14 cellular contexts compared by ENCODE assay signal in genomic region chr11:11980200-11980599, GRCh38. TPM values are rescaled to one million over a fixed set of nuclear protein-coding genes. Genes with fewer than 3 reads are reported as not detected.
DNase-seq lines count a peak whose midpoint lies in the region; ATAC-seq, FAIRE-seq and TF ChIP-seq lines count a peak whose summit lies in the region.
"Had no signal": no experiment of that assay in that cellular context is flagged by ENCODE, and none has a peak within 500 bp of the region (broad histone marks: within the 10 kb centered on the region; RNA-seq: fewer than 3 reads in every experiment).

No MANE protein-coding gene starts in this region.

- no peak for TF ChIP-seq RAD21 in A549 (conservative IDR thresholded peaks at IDR 0.05 in 1 of 2, IDR thresholded peaks at IDR 0.05 in 1 of 2)

- FAIRE-seq in A549 (lab: Jason Lieb, UNC), result no peak

- POLR2A ChIA-PET in A549 (lab: Yijun Ruan, JAX), result no interaction called here

- peak overlapping the region; percentile 57 to 93 for H3K27ac ChIP-seq in A549
- H3K27ac ChIP-seq in adrenal gland, result peak overlapping the region in 3 of 5 donors; percentile 26 to 89 (median 80)
- peak overlapping the region; percentile 97 for H3K27ac ChIP-seq in right cardiac atrium (ENCODE audit: low read length)
- peak overlapping the region in 3 of 4 donors; percentile 39 to 67 (median 56) for H3K27ac ChIP-seq in gastrocnemius medialis

- peak overlapping the region; percentile 48 for H3K4me2 ChIP-seq in A549

- DNase-seq in A549 (ENCODE audit: low read depth in 1 of 2, low spot score in 1 of 2), result no peak
- peak in 1 of 7 donors; percentile 10 for DNase-seq in adrenal gland
- no peak for DNase-seq in right cardiac atrium
- no peak for DNase-seq in gastrocnemius medialis
- no peak for DNase-seq in hypothalamus (lab: John Stamatoyannopoulos, UW)
- no peak for DNase-seq in superior temporal gyrus (ENCODE audit: extremely low spot score)
- no peak for DNase-seq in activated CD4-positive, alpha-beta T cell treated with anti-CD3 and anti-CD28 coated beads for 4 hours
- DNase-seq: activated T-cell treated with anti-CD3 and anti-CD28 coated beads, Interleukin-2, amount 50 U/mL, for 1 hour; anterior cingulate cortex; DMS153; KBM-7; mucosa of descending colon; SHP77 had no signal

- intact Hi-C loops in adrenal gland (cut with DNase I) (loop anchor here in 1 of 2 donors (10.0 kb wide), 1 partner anchor 55 kb away; no protein-coding TSS in a partner anchor), right cardiac atrium (cut with DNase I) (no loop called here), gastrocnemius medialis (cut with DNase I; ENCODE audit: low total_unique reads) (no loop called here)

- CTCF ChIA-PET in A549 (lab: Yijun Ruan, JAX), result interaction anchor here (1.0 to 10.9 kb wide), 5 partner anchors 14 to 160 kb away, joined by 3 to 98 read pairs (median 5); no protein-coding TSS in a partner anchor

- H3K4me1 ChIP-seq in A549 (peaks cover 68% of the 10 kb centered on the region), adrenal gland (replicated peaks in 1 of 2) (peaks cover 16 to 40% of the 10 kb centered on the region in 2 donors), right cardiac atrium (ENCODE audit: control insufficient read depth, insufficient read depth, low read length) (peaks cover 57% of the 10 kb centered on the region), gastrocnemius medialis (peaks cover 28 to 36% of the 10 kb centered on the region in 2 donors)

- 97% methylated on average over 2 of the region's 2 CpGs for WGBS in A549 (ENCODE audit: missing lambda C conversion rate)
- WGBS in adrenal gland, 4 donors, result 67 to 100% (median 80%) methylated on average over 1 to 2 of the region's 2 CpGs
- WGBS in right cardiac atrium, result 84% methylated on average over 2 of the region's 2 CpGs

- H3K4me3 ChIP-seq in A549 (no peak overlapping the region), adrenal gland (no peak overlapping the region), right cardiac atrium (ENCODE audit: low read length) (no peak overlapping the region), gastrocnemius medialis (no peak overlapping the region)
- H3K4me3 ChIP-seq: mucosa of descending colon had no signal

- TF ChIP-seq POLR2A in A549 (IDR thresholded peaks at IDR 0.05; ENCODE audit: low read length) (no peak), adrenal gland (IDR thresholded peaks at IDR 0.05) (no peak), gastrocnemius medialis (IDR thresholded peaks at IDR 0.05) (no peak)

- in situ Hi-C loops in gastrocnemius medialis (cut with MboI; ENCODE audit: low sequenced_read_pairs in 4 of 4), result no loop called here

- ATAC-seq in A549, result no peak
- ATAC-seq in right cardiac atrium, result no peak
- ATAC-seq in gastrocnemius medialis, result no peak
- ATAC-seq in HG03457 (IDR thresholded peaks at IDR 0.05; ENCODE audit: unreplicated experiment), result no peak

- no peaks in the 10 kb centered on the region for H3K36me3 ChIP-seq in adrenal gland (replicated peaks in 1 of 2)
- H3K36me3 ChIP-seq in gastrocnemius medialis, result no peaks in the 10 kb centered on the region

- TF ChIP-seq CTCF in A549 (IDR thresholded peaks at IDR 0.05) (no peak), adrenal gland (IDR thresholded peaks at IDR 0.05) (no peak), gastrocnemius medialis (IDR thresholded peaks at IDR 0.05 in 4 of 5, conservative IDR thresholded peaks at IDR 0.05 in 1 of 5) (no peak)

- H3K27me3 ChIP-seq in adrenal gland (no peaks in the 10 kb centered on the region), right cardiac atrium (ENCODE audit: control insufficient read depth, insufficient read depth) (no peaks in the 10 kb centered on the region), gastrocnemius medialis (no peaks in the 10 kb centered on the region)

- TF ChIP-seq EP300 in A549 (IDR thresholded peaks at IDR 0.05), result no peak

- H3K9me3 ChIP-seq in A549 (no peaks in the 10 kb centered on the region), adrenal gland (replicated peaks in 1 of 3) (no peaks in the 10 kb centered on the region), right cardiac atrium (ENCODE audit: control insufficient read depth, low read length) (no peaks in the 10 kb centered on the region), gastrocnemius medialis (no peaks in the 10 kb centered on the region)
- H3K9me3 ChIP-seq: mucosa of descending colon had no signal

TF ChIP-seq in A549, 52 proteins besides CTCF, POLR2A, EP300 and RAD21:
- no peak for TF ChIP-seq SMC3 (IDR thresholded peaks at IDR 0.05)

RNA-seq across cellular contexts. Expression of gene DKK3, which starts 28.2 kb away (rescaled TPM):
- polyA plus RNA-seq in A549 (2011; rRNA removed) (18.4 and 22.8 TPM in 2 replicates), A549 (2017; fragmentation: RNase III; extraction: RNeasy Plus Mini Kit Qiagen cat#74134 plus additional on column Dnase treatment) (11.9 to 21.8 TPM (median 20.8 TPM) in 3 replicates), adrenal gland (100 to 1,000 TPM in 1 of 3 donors, 10 to 100 TPM in 2; 73.6 to 175 (median 74.6) TPM), right cardiac atrium (2,307 TPM)
- 6.0 and 6.2 TPM in 2 replicates for polyA plus RNA-seq in A549 (2012; cell fraction: cytosol; rRNA removed)
- polyA plus RNA-seq in A549 (2012; cell fraction: nucleus; rRNA removed), result 9.6 and 10.7 TPM in 2 replicates
- polyA minus RNA-seq in A549 (2011; rRNA and poly(A)+ RNA removed), result 12.0 and 14.5 TPM in 2 replicates
- total RNA-seq in adrenal gland (100 to 1,000 TPM in 5 of 8 donors, 10 to 100 TPM in 3; 57.9 to 330 (median 113) TPM), right cardiac atrium (1,000 to 10,000 TPM; 2,567 to 3,299 (median 2,969) TPM), gastrocnemius medialis (10 to 100 TPM in 1 of 4 donors, 1 to 10 TPM in 3; 4.1 to 31.7 (median 7.2) TPM)

Comparison
In these comparisons a context has a peak if more than half of its experiments do, and no peak if none do; other contexts are left out.
1. RNA of gene DKK3, which starts 28.2 kb away (total RNA-seq): 2,567 to 3,299 TPM in right cardiac atrium; 57.9 to 330 TPM in adrenal gland and 4.1 to 31.7 TPM in gastrocnemius medialis; every median in the first group is over 4 times any median in the second.
2. Peak in every context shown above with its lines, with median percentiles within 50 percentile points of each other: H3K27ac ChIP-seq.